12 cellular contexts compared by ENCODE assay signal in the genomic region with DNA sequence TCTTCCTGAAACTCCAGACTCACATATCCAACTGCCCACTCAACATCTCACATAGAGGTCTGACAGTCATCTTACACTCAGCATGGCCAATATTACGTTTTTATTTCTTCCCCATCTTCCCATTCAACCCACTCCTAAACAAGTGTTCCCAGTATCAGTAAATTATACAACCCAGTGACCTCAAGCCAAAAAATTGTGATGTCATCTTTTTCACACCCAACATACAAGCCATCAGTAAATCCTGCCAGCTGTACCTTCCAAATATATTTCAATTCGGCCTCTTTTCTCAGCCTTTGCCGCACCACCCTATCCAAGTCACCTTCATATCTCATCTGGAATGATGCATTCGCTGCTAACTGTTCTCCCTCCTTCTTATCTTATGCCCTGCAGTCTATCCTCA. TPM values are rescaled to one million over a fixed set of nuclear protein-coding genes. Genes with fewer than 3 reads are reported as not detected.
DNase-seq lines count a peak whose midpoint lies in the region; ATAC-seq lines count a peak whose summit lies in the region.
"Had no signal": no experiment of that assay in that cellular context is flagged by ENCODE, and none has a peak within 500 bp of the region (broad histone marks: within the 10 kb centered on the region; RNA-seq: fewer than 3 reads in every experiment).

No MANE protein-coding gene starts in this region.

- H3K4me1 Mint-ChIP-seq in activated CD4-positive, alpha-beta T cell treated with anti-CD3 and anti-CD28 coated beads for 36 hours: peaks cover 23% of the 10 kb centered on the region
- peaks cover 22% of the 10 kb centered on the region for H3K4me1 Mint-ChIP-seq in stimulated activated naive CD8-positive, alpha-beta T cell treated with anti-CD3 and anti-CD28 coated beads, Interleukin-15, Interleukin-2, amounts not matched to agents 100 ng/mL and 50 ng/mL, for 24 hours (ENCODE audit: low read depth)
- H3K4me1 Mint-ChIP-seq in stimulated activated naive CD8-positive, alpha-beta T cell treated with anti-CD3 and anti-CD28 coated beads, Interleukin-15, amount 100 ng/mL, for 72 hours: peaks cover 18% of the 10 kb centered on the region
- H3K4me1 Mint-ChIP-seq in activated naive CD8-positive, alpha-beta T cell treated with anti-CD3 and anti-CD28 coated beads, Interleukin-2, amount 50 U/mL, for 24 hours: peaks cover 20% of the 10 kb centered on the region
- H3K4me1 Mint-ChIP-seq: CD8-positive, alpha-beta memory T cell had no signal

- no peak for DNase-seq in activated CD4-positive, alpha-beta T cell treated with anti-CD3 and anti-CD28 coated beads for 36 hours
- no peak for DNase-seq in activated CD4-positive, alpha-beta T cell treated with anti-CD3 and anti-CD28 coated beads for 48 hours
- no peak for DNase-seq in stimulated activated naive CD8-positive, alpha-beta T cell treated with anti-CD3 and anti-CD28 coated beads, Interleukin-15, amount 100 ng/mL, for 72 hours
- no peak for DNase-seq in activated naive CD8-positive, alpha-beta T cell treated with anti-CD3 and anti-CD28 coated beads, Interleukin-2, amount 50 U/mL, for 24 hours
- DNase-seq in kidney glomerular epithelial cell (lab: John Stamatoyannopoulos, UW): no peak
- DNase-seq in NCI-H1417 treated with DMSO at 0.1 percent for 48 hours (lab: John Stamatoyannopoulos, UW): no peak
- DNase-seq: CD8-positive, alpha-beta memory T cell; DMS53; GF-D8 had no signal

- H3K9me3 Mint-ChIP-seq in activated CD4-positive, alpha-beta T cell treated with anti-CD3 and anti-CD28 coated beads for 36 hours (ENCODE audit: low read depth): no peaks in the 10 kb centered on the region
- no peaks in the 10 kb centered on the region for H3K9me3 Mint-ChIP-seq in stimulated activated naive CD8-positive, alpha-beta T cell treated with anti-CD3 and anti-CD28 coated beads, Interleukin-15, Interleukin-2, amounts not matched to agents 100 ng/mL and 50 ng/mL, for 24 hours
- H3K9me3 Mint-ChIP-seq in stimulated activated naive CD8-positive, alpha-beta T cell treated with anti-CD3 and anti-CD28 coated beads, Interleukin-15, amount 100 ng/mL, for 72 hours: no peaks in the 10 kb centered on the region
- H3K9me3 Mint-ChIP-seq in activated naive CD8-positive, alpha-beta T cell treated with anti-CD3 and anti-CD28 coated beads, Interleukin-2, amount 50 U/mL, for 24 hours: no peaks in the 10 kb centered on the region
- H3K9me3 Mint-ChIP-seq: CD8-positive, alpha-beta memory T cell had no signal

- ATAC-seq in activated CD4-positive, alpha-beta T cell treated with anti-CD3 and anti-CD28 coated beads for 36 hours: no peak
- ATAC-seq in stimulated activated naive CD8-positive, alpha-beta T cell treated with anti-CD3 and anti-CD28 coated beads, Interleukin-15, amount 100 ng/mL, for 72 hours: no peak
- ATAC-seq in activated naive CD8-positive, alpha-beta T cell treated with anti-CD3 and anti-CD28 coated beads, Interleukin-2, amount 50 U/mL, for 24 hours: no peak
- no peak for ATAC-seq in HG03521 (IDR thresholded peaks at IDR 0.05; ENCODE audit: unreplicated experiment)
- ATAC-seq: HCT116 had no signal

- H3K4me3 Mint-ChIP-seq in activated CD4-positive, alpha-beta T cell treated with anti-CD3 and anti-CD28 coated beads for 36 hours: no peak overlapping the region
- H3K4me3 Mint-ChIP-seq in stimulated activated naive CD8-positive, alpha-beta T cell treated with anti-CD3 and anti-CD28 coated beads, Interleukin-15, Interleukin-2, amounts not matched to agents 100 ng/mL and 50 ng/mL, for 24 hours: no peak overlapping the region
- H3K4me3 Mint-ChIP-seq in stimulated activated naive CD8-positive, alpha-beta T cell treated with anti-CD3 and anti-CD28 coated beads, Interleukin-15, amount 100 ng/mL, for 72 hours: no peak overlapping the region
- no peak overlapping the region for H3K4me3 Mint-ChIP-seq in activated naive CD8-positive, alpha-beta T cell treated with anti-CD3 and anti-CD28 coated beads, Interleukin-2, amount 50 U/mL, for 24 hours
- H3K4me3 Mint-ChIP-seq: CD8-positive, alpha-beta memory T cell had no signal

- POLR2A ChIA-PET in activated CD4-positive, alpha-beta T cell treated with anti-CD3 and anti-CD28 coated beads for 36 hours (lab: Charles Lee): interaction anchor here (0.6 kb wide), 1 partner anchor 71 kb away, joined by 3 read pairs; no protein-coding TSS in a partner anchor

- no peaks in the 10 kb centered on the region for H3K27me3 Mint-ChIP-seq in activated CD4-positive, alpha-beta T cell treated with anti-CD3 and anti-CD28 coated beads for 36 hours
- H3K27me3 Mint-ChIP-seq in stimulated activated naive CD8-positive, alpha-beta T cell treated with anti-CD3 and anti-CD28 coated beads, Interleukin-15, Interleukin-2, amounts not matched to agents 100 ng/mL and 50 ng/mL, for 24 hours: no peaks in the 10 kb centered on the region
- H3K27me3 Mint-ChIP-seq in stimulated activated naive CD8-positive, alpha-beta T cell treated with anti-CD3 and anti-CD28 coated beads, Interleukin-15, amount 100 ng/mL, for 72 hours: no peaks in the 10 kb centered on the region
- H3K27me3 Mint-ChIP-seq in activated naive CD8-positive, alpha-beta T cell treated with anti-CD3 and anti-CD28 coated beads, Interleukin-2, amount 50 U/mL, for 24 hours: no peaks in the 10 kb centered on the region
- H3K27me3 Mint-ChIP-seq: CD8-positive, alpha-beta memory T cell had no signal

- H3K27ac Mint-ChIP-seq in activated CD4-positive, alpha-beta T cell treated with anti-CD3 and anti-CD28 coated beads for 36 hours: peak overlapping the region; percentile 53
- H3K27ac Mint-ChIP-seq in stimulated activated naive CD8-positive, alpha-beta T cell treated with anti-CD3 and anti-CD28 coated beads, Interleukin-15, Interleukin-2, amounts not matched to agents 100 ng/mL and 50 ng/mL, for 24 hours: peak overlapping the region; percentile 1
- peak overlapping the region in 1 of 2 donors; percentile 2 for H3K27ac Mint-ChIP-seq in stimulated activated naive CD8-positive, alpha-beta T cell treated with anti-CD3 and anti-CD28 coated beads, Interleukin-15, amount 100 ng/mL, for 72 hours
- peak overlapping the region; percentile 8 for H3K27ac Mint-ChIP-seq in activated naive CD8-positive, alpha-beta T cell treated with anti-CD3 and anti-CD28 coated beads, Interleukin-2, amount 50 U/mL, for 24 hours

- H3K36me3 Mint-ChIP-seq in activated CD4-positive, alpha-beta T cell treated with anti-CD3 and anti-CD28 coated beads for 36 hours (ENCODE audit: low read depth): peaks cover 63% of the 10 kb centered on the region
- H3K36me3 Mint-ChIP-seq in stimulated activated naive CD8-positive, alpha-beta T cell treated with anti-CD3 and anti-CD28 coated beads, Interleukin-15, Interleukin-2, amounts not matched to agents 100 ng/mL and 50 ng/mL, for 24 hours (ENCODE audit: low read depth): peaks cover 78% of the 10 kb centered on the region
- H3K36me3 Mint-ChIP-seq in activated naive CD8-positive, alpha-beta T cell treated with anti-CD3 and anti-CD28 coated beads, Interleukin-2, amount 50 U/mL, for 24 hours (ENCODE audit: low read depth): peaks cover 72% of the 10 kb centered on the region

- intact Hi-C loops in activated CD4-positive, alpha-beta T cell treated with anti-CD3 and anti-CD28 coated beads for 36 hours (cut with DNase I, micrococcal nuclease): no loop called here

- CTCF ChIA-PET in activated CD4-positive, alpha-beta T cell treated with anti-CD3 and anti-CD28 coated beads for 36 hours (lab: Charles Lee): interaction anchor here (0.6 kb wide), 1 partner anchor 25 kb away, joined by 3 read pairs; no protein-coding TSS in a partner anchor

RNA-seq across cellular contexts. Expression of a gene that starts 19.6 kb away (rescaled TPM):
- 100 to 1,000 TPM; 117 to 147 TPM for total RNA-seq in activated CD4-positive, alpha-beta T cell treated with anti-CD3 and anti-CD28 coated beads for 36 hours
